24 cellular contexts compared by ENCODE assay signal in genomic region chr10:112858990-112859520, GRCh38.
DNase-seq lines count a peak whose midpoint lies in the region; ATAC-seq lines count a peak whose summit lies in the region.
"Had no signal": no experiment of that assay in that cellular context is flagged by ENCODE, and none has a peak within 500 bp of the region (broad histone marks: within the 10 kb centered on the region; RNA-seq: fewer than 3 reads in every experiment).

No MANE protein-coding gene starts in this region.

- ATAC-seq in left lobe of liver (peak; percentile 36), HG02642 (IDR thresholded peaks at IDR 0.05; ENCODE audit: poor library complexity, unreplicated experiment) (no peak)
- ATAC-seq: HCT116, K562 had no signal

- peak; percentile 9 for DNase-seq in EL
- DNase-seq in dermis blood vessel endothelial cell: peak; percentile 61
- no peak for DNase-seq in left lobe of liver (ENCODE audit: low spot score)
- DNase-seq in skeletal muscle cell (ENCODE audit: low read depth): peak; percentile 6
- no peak for DNase-seq in MG63
- DNase-seq in HUDEP-2 (lab: John Stamatoyannopoulos, UW; ENCODE audit: unreplicated experiment in 76 of 76): no peak
- no peak for DNase-seq in 8988T
- DNase-seq: ACHN; BE2C; C1 segment of cervical spinal cord; CD4-positive, CD25-positive, alpha-beta regulatory T cell; CD8-positive, alpha-beta memory T cell; COR-L47; DMS 273 treated with DMSO at 0.1 percent for 48 hours; DMS53; DND-41; GDM1; GOT3; H7; HFFc6; IMR-90 had no signal

- H3K36me3 ChIP-seq in MG63: no peaks in the 10 kb centered on the region
- H3K36me3 ChIP-seq: BE2C had no signal

- no peaks in the 10 kb centered on the region for H3K27me3 ChIP-seq in MG63
- H3K27me3 ChIP-seq: BE2C had no signal

- no peak overlapping the region for H3K4me3 ChIP-seq in skeletal muscle cell (ENCODE audit: low read depth, low read length)
- H3K4me3 ChIP-seq in MG63: no peak overlapping the region
- H3K4me3 ChIP-seq: K562 had no signal

- no peaks in the 10 kb centered on the region for H3K9me3 ChIP-seq in MG63
- H3K9me3 ChIP-seq: BE2C had no signal

Comparison
In these comparisons a context has a peak if more than half of its experiments do, and no peak if none do; other contexts are left out.
1. DNase-seq: peak in EL (single experiment), dermis blood vessel endothelial cell (single experiment) and skeletal muscle cell (single experiment); none in left lobe of liver (single experiment), MG63 (single experiment), HUDEP-2 (0 of 76) and 8988T (single experiment).